8 cellular contexts compared by ENCODE assay signal in genomic region chr17:32007463-32008298, GRCh38. TPM values are rescaled to one million over a fixed set of nuclear protein-coding genes. Genes with fewer than 3 reads are reported as not detected.
DNase-seq lines count a peak whose midpoint lies in the region; ATAC-seq and TF ChIP-seq lines count a peak whose summit lies in the region.

No MANE protein-coding gene starts in this region.

- H3K36me3 Mint-ChIP-seq in naive thymus-derived CD8-positive, alpha-beta T cell = peaks cover 0 to 3% (median 0%) of the 10 kb centered on the region in 3 donors

- ATAC-seq in HG02938 (IDR thresholded peaks at IDR 0.05; ENCODE audit: unreplicated experiment) = peak; percentile 19
- ATAC-seq in naive thymus-derived CD8-positive, alpha-beta T cell = peak; percentile 49 to 63

- peaks cover 22% of the 10 kb centered on the region for H3K79me2 ChIP-seq in fibroblast of lung (ENCODE audit: control insufficient read depth, insufficient read depth, low read length)

- TF ChIP-seq CTCF in fibroblast of lung (conservative IDR thresholded peaks at IDR 0.05 in 1 of 2, IDR thresholded peaks at IDR 0.05 in 1 of 2; ENCODE audit: low read depth in 1 of 2, low read length in 2 of 2) = no peak

- peak overlapping the region; percentile 67 for H3K9ac ChIP-seq in fibroblast of lung (ENCODE audit: insufficient read depth, low read length)

- H3K27ac ChIP-seq in fibroblast of lung (ENCODE audit: insufficient read depth, low read length) = peak overlapping the region; percentile 47

- no peaks in the 10 kb centered on the region for H4K20me1 ChIP-seq in fibroblast of lung (ENCODE audit: control insufficient read depth, extremely low read depth, insufficient read depth, low read length)

- peak overlapping the region; percentile 79 for H3K4me2 ChIP-seq in fibroblast of lung (ENCODE audit: extremely low read depth, insufficient read depth, low read length)

- POLR2A ChIA-PET in naive thymus-derived CD8-positive, alpha-beta T cell (lab: Charles Lee) = interaction anchor here (0.8 to 3.1 kb wide), 7 partner anchors 9 to 135 kb away, joined by 4 to 27 read pairs (median 4); partner anchors contain the start of gene RHOT1

- H3K9me3 Mint-ChIP-seq in naive thymus-derived CD8-positive, alpha-beta T cell = no peaks in the 10 kb centered on the region

- no peaks in the 10 kb centered on the region for H3K27me3 Mint-ChIP-seq in naive thymus-derived CD8-positive, alpha-beta T cell

- peak overlapping the region; percentile 99 for H2AFZ ChIP-seq in fibroblast of lung (ENCODE audit: low read length)

- H3K4me3 ChIP-seq in fibroblast of lung (replicated peaks in 1 of 4; ENCODE audit: control extremely low read depth in 1 of 4, insufficient read depth in 1 of 4, low read depth in 3 of 4, low read length in 4 of 4) = peak overlapping the region; percentile 93 to 97 (median 95)

- H3K27me3 ChIP-seq in fibroblast of lung (ENCODE audit: control insufficient read depth, insufficient read depth, low read length) = no peaks in the 10 kb centered on the region

- no peaks in the 10 kb centered on the region for H3K4me1 ChIP-seq in fibroblast of lung (ENCODE audit: control insufficient read depth, extremely low read depth, insufficient read depth, low read length)

- no peaks in the 10 kb centered on the region for H3K9me3 ChIP-seq in fibroblast of lung (ENCODE audit: control insufficient read depth, insufficient read depth, low read depth, low read length)

- H3K4me1 Mint-ChIP-seq in naive thymus-derived CD8-positive, alpha-beta T cell = peaks cover 16 to 51% (median 45%) of the 10 kb centered on the region in 4 donors

- peak overlapping the region; percentile 89 to 97 (median 94) for H3K4me3 Mint-ChIP-seq in naive thymus-derived CD8-positive, alpha-beta T cell

- peak overlapping the region; percentile 90 to 98 (median 94) for H3K27ac Mint-ChIP-seq in naive thymus-derived CD8-positive, alpha-beta T cell

- DNase-seq in SIG-M5 treated with dmso at 0.1 percent for 504 hours (lab: John Stamatoyannopoulos, UW; ENCODE audit: unreplicated experiment) = peak; percentile 56
- no peak for DNase-seq in SIG-M5 (lab: John Stamatoyannopoulos, UW)
- peak; percentile 77 for DNase-seq in NCI-H69 (lab: John Stamatoyannopoulos, UW)
- peak; percentile 63 to 71 for DNase-seq in activated T-cell treated with anti-CD3 and anti-CD28 coated beads, Interleukin-2, amount 50 U/mL, for 48 hours
- DNase-seq in fibroblast of lung (ENCODE audit: low read depth in 2 of 2) = peak; percentile 24 to 40
- DNase-seq in naive thymus-derived CD8-positive, alpha-beta T cell = peak; percentile 20 to 70 (median 38)
- peak; percentile 64 for DNase-seq in superior temporal gyrus (ENCODE audit: extremely low spot score)

- H3K36me3 ChIP-seq in fibroblast of lung (ENCODE audit: control insufficient read depth, insufficient read depth, low read length) = no peaks in the 10 kb centered on the region

RNA-seq across cellular contexts. Expression of gene LRRC37B, which starts 0.5 kb away (rescaled TPM):
- 13.1 and 25.6 TPM in 2 replicates for total RNA-seq in fibroblast of lung
- 8.1 and 9.9 TPM in 2 replicates for polyA plus RNA-seq in fibroblast of lung
- polyA plus RNA-seq in fibroblast of lung (2012) = 5.6 and 5.9 TPM in 2 replicates
- 8.1 and 13.3 TPM in 2 replicates for polyA minus RNA-seq in fibroblast of lung (ENCODE audit: low replicate concordance)
- 10 to 100 TPM; 67.6 to 71.1 TPM for total RNA-seq in naive thymus-derived CD8-positive, alpha-beta T cell
- 1 to 10 TPM; 6.8 to 9.6 (median 8.2) TPM for polyA plus RNA-seq in naive thymus-derived CD8-positive, alpha-beta T cell
